ENCODE assay signal across 1 cellular context in genomic region chr15:34084086-34084485, GRCh38.
TF ChIP-seq lines count a peak whose summit lies in the region.

No MANE protein-coding gene starts in this region.

TF ChIP-seq in K562, 482 proteins besides CTCF, POLR2A, EP300 and RAD21:
- TF ChIP-seq MAFK (IDR thresholded peaks at IDR 0.05; ENCODE audit: low read length) = no peak
- no peak for TF ChIP-seq POLR2G (IDR thresholded peaks at IDR 0.05; ENCODE audit: low read depth, low read length)
- no peak for TF ChIP-seq ILF3 (IDR thresholded peaks at IDR 0.05; ENCODE audit: borderline replicate concordance)
- no peak for TF ChIP-seq ZBTB2 (IDR thresholded peaks at IDR 0.05)
- no peak for TF ChIP-seq GTF2F1 (IDR thresholded peaks at IDR 0.05; ENCODE audit: low read depth, low read length)
- TF ChIP-seq NUFIP1 (IDR thresholded peaks at IDR 0.05; ENCODE audit: partially characterized antibody) = no peak
- TF ChIP-seq BDP1 (IDR thresholded peaks at IDR 0.05; ENCODE audit: insufficient read depth, insufficient read length) = no peak
TF ChIP-seq in K562: peak in this region for 0.
